In genomic region chr17:17387461-17388362, GRCh38 we compare ENCODE assay signal across 2 cellular contexts.
TF ChIP-seq lines count a peak whose summit lies in the region.

No MANE protein-coding gene starts in this region.

TF ChIP-seq in IMR-90, 13 proteins besides CTCF, POLR2A, EP300 and RAD21 (continued from another document):
- TF ChIP-seq CEBPB (IDR thresholded peaks at IDR 0.05; ENCODE audit: low read depth, low read length) (no peak), RCOR1 (IDR thresholded peaks at IDR 0.05; ENCODE audit: insufficient replicate concordance, low read length) (no peak), SMC3 (IDR thresholded peaks at IDR 0.05; ENCODE audit: low read depth, low read length) (no peak), MAZ (IDR thresholded peaks at IDR 0.05; ENCODE audit: borderline replicate concordance, low read depth, low read length) (no peak), RFX5 (IDR thresholded peaks at IDR 0.05; ENCODE audit: low read depth, low read length) (no peak), ELK1 (IDR thresholded peaks at IDR 0.05; ENCODE audit: borderline replicate concordance, low read depth, low read length) (no peak)
TF ChIP-seq in IMR-90: peak in this region for 0.

TF ChIP-seq in SK-N-SH treated with all-trans-retinoic acid at 6 μM for 48 hours, 23 proteins besides CTCF, POLR2A, EP300 and RAD21 (continued from another document):
- TF ChIP-seq CSRNP3 (CRISPR knock-in tag; IDR thresholded peaks at IDR 0.05) = no peak
- no peak for TF ChIP-seq ZNF565 (CRISPR knock-in tag; conservative IDR thresholded peaks at IDR 0.05; ENCODE audit: low read depth)
- no peak for TF ChIP-seq SNAI2 (CRISPR knock-in tag; IDR thresholded peaks at IDR 0.05)
- no peak for TF ChIP-seq OSR1 (CRISPR knock-in tag; IDR thresholded peaks at IDR 0.05)
- no peak for TF ChIP-seq ZNF8 (CRISPR knock-in tag; IDR thresholded peaks at IDR 0.05)
- no peak for TF ChIP-seq PPARA (CRISPR knock-in tag; IDR thresholded peaks at IDR 0.05; ENCODE audit: borderline replicate concordance)
- no peak for TF ChIP-seq ISL1 (CRISPR knock-in tag; IDR thresholded peaks at IDR 0.05)
- no peak for TF ChIP-seq TOX (CRISPR knock-in tag; IDR thresholded peaks at IDR 0.05; ENCODE audit: borderline replicate concordance)
- no peak for TF ChIP-seq ZC3H10 (CRISPR knock-in tag; IDR thresholded peaks at IDR 0.05)
- TF ChIP-seq CREB5 (CRISPR knock-in tag; IDR thresholded peaks at IDR 0.05; ENCODE audit: low read depth) = no peak
- no peak for TF ChIP-seq PATZ1 (CRISPR knock-in tag; IDR thresholded peaks at IDR 0.05; ENCODE audit: borderline replicate concordance)
- no peak for TF ChIP-seq BACH2 (CRISPR knock-in tag; IDR thresholded peaks at IDR 0.05; ENCODE audit: borderline replicate concordance)
- TF ChIP-seq RARB (CRISPR knock-in tag; IDR thresholded peaks at IDR 0.05) = no peak
- TF ChIP-seq GLIS3 (CRISPR knock-in tag; IDR thresholded peaks at IDR 0.05) = no peak
- no peak for TF ChIP-seq ESRRG (CRISPR knock-in tag; IDR thresholded peaks at IDR 0.05)
